Comparison of ENCODE assay signal across 16 cellular contexts in the genomic region with DNA sequence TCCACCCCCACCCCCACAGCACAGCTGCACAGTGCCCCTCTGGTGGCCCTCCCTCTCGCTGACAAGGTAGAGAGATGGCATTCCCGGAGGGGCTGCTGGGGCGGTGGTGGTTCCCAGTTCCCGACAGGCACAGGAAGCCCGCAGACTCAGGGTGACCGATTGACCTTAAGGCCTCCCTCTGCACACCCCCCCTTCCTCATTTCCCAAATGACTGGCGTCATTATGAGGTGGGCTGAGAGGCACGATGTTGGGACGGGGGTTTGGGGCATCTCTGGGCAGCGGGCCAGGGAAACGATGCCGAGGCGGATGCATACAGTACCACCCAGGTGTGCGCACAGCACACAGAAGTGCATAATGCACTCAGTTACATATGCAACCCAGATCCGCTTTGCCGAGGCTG. TPM values are rescaled to one million over a fixed set of nuclear protein-coding genes. Genes with fewer than 3 reads are reported as not detected.
DNase-seq lines count a peak whose midpoint lies in the region; ATAC-seq, FAIRE-seq and TF ChIP-seq lines count a peak whose summit lies in the region.
"Had no signal": no experiment of that assay in that cellular context is flagged by ENCODE, and none has a peak within 500 bp of the region (broad histone marks: within the 10 kb centered on the region; RNA-seq: fewer than 3 reads in every experiment).

No MANE protein-coding gene starts in this region.

- in situ Hi-C loops in K562 (cut with MboI) (no loop called here), HepG2 (cut with HindIII; ENCODE audit: extremely low pct_ligation_motif_present, low pct_unique_long_range_greater_than_20kb) (no loop called here), ACHN (cut with HindIII; ENCODE audit: low pct_ligation_motif_present, low pct_unique_long_range_greater_than_20kb, low sequenced_read_pairs) (no loop called here)

- H3K36me3 Mint-ChIP-seq in progenitor cell of endocrine pancreas (ENCODE audit: insufficient read depth), result peaks cover 2% of the 10 kb centered on the region

- FAIRE-seq in K562 (lab: Jason Lieb, UNC) (no peak), HepG2 (lab: Jason Lieb, UNC) (no peak)
- FAIRE-seq: RCC 7860 had no signal

- peaks cover 10% of the 10 kb centered on the region for H3K9me3 Mint-ChIP-seq in progenitor cell of endocrine pancreas (ENCODE audit: low read depth)

- H3K36me3 ChIP-seq in H7 (replicated peaks; ENCODE audit: control insufficient read depth, insufficient read depth, low read length) (no peaks in the 10 kb centered on the region), K562 (ENCODE audit: control insufficient read depth, insufficient read depth, low read length) (peaks cover 6% of the 10 kb centered on the region; the same call in 2 of the 3 replicates), HepG2 (replicated peaks in 1 of 2; ENCODE audit: control insufficient read depth in 1 of 2, insufficient read depth in 2 of 2, low read length in 2 of 2) (no peaks in the 10 kb centered on the region)

- CTCF ChIA-PET in K562 (lab: Yijun Ruan, JAX; ENCODE audit: low intra/inter-chr PET ratio), result no interaction called here
- CTCF ChIA-PET in HepG2 (lab: Yijun Ruan, JAX; ENCODE audit: low intra/inter-chr PET ratio, low total read pairs), result no interaction called here

- no peak overlapping the region for H3K4me3 ChIP-seq in H7 (ENCODE audit: insufficient read depth, low read depth, low read length)
- no peak overlapping the region for H3K4me3 ChIP-seq in K562
- no peak overlapping the region for H3K4me3 ChIP-seq in HepG2 (replicated peaks in 1 of 3; ENCODE audit: insufficient read depth in 1 of 3, low read depth in 2 of 3, low read length in 3 of 3)
- H3K4me3 ChIP-seq: MG63 had no signal

- no peaks in the 10 kb centered on the region for H3K9me3 ChIP-seq in K562 (replicated peaks; ENCODE audit: control insufficient read depth, insufficient read depth, low read depth, low read length)
- no peaks in the 10 kb centered on the region for H3K9me3 ChIP-seq in HepG2 (ENCODE audit: low read length)
- H3K9me3 ChIP-seq: MG63 had no signal

- intact Hi-C loops in K562 (cut with micrococcal nuclease), result no loop called here
- intact Hi-C loops in HepG2 (cut with micrococcal nuclease; ENCODE audit: unreplicated experiment), result no loop called here

- H4K20me1 ChIP-seq in K562 (replicated peaks; ENCODE audit: control insufficient read depth, insufficient read depth, low read length) (no peaks in the 10 kb centered on the region), HepG2 (ENCODE audit: insufficient read depth, low read length) (no peaks in the 10 kb centered on the region)

- H3K27me3 ChIP-seq in H7 (ENCODE audit: control insufficient read depth, insufficient read depth, low read length) (no peaks in the 10 kb centered on the region), K562 (ENCODE audit: control insufficient read depth in 2 of 2, insufficient read depth in 2 of 2, low read length in 2 of 2) (no peaks in the 10 kb centered on the region), HepG2 (ENCODE audit: control insufficient read depth in 1 of 2, insufficient read depth in 2 of 2, low read length in 2 of 2) (no peaks in the 10 kb centered on the region; a peak in 2 of 5 replicates)
- H3K27me3 ChIP-seq: MG63 had no signal

- TF ChIP-seq CTCF in K562 (IDR thresholded peaks at IDR 0.05 in 2 of 3, conservative IDR thresholded peaks at IDR 0.05 in 1 of 3; ENCODE audit: insufficient read depth in 2 of 3, low read depth in 1 of 3, low read length in 3 of 3), result no peak
- TF ChIP-seq CTCF in HepG2 (CRISPR knock-in tag; IDR thresholded peaks at IDR 0.05), result no peak
- TF ChIP-seq CTCF in progenitor cell of endocrine pancreas (IDR thresholded peaks at IDR 0.05; ENCODE audit: unreplicated experiment), result no peak

- BruUV-seq in K562 (replicated peaks; lab: Mats Ljungman, UMichigan) (no TSS peak), HepG2 (replicated peaks; lab: Mats Ljungman, UMichigan) (no TSS peak)

- TF ChIP-seq POLR2A in K562 (conservative IDR thresholded peaks at IDR 0.05) (no peak), HepG2 (IDR thresholded peaks at IDR 0.05; ENCODE audit: insufficient read depth in 1 of 2, low read depth in 2 of 2, low read length in 2 of 2) (no peak)

- peak overlapping the region; percentile 86; the same call in 1 of the 2 replicates for H2AFZ ChIP-seq in K562 (ENCODE audit: low read depth, low read length)
- H2AFZ ChIP-seq in HepG2 (ENCODE audit: low read length), result no peak overlapping the region
- H2AFZ ChIP-seq: GM23248 had no signal

- H3K4me2 ChIP-seq in K562 (ENCODE audit: insufficient read depth, low read length) (no peak overlapping the region), HepG2 (ENCODE audit: low read depth, low read length) (peak overlapping the region; percentile 47; the same call in 1 of the 2 replicates)
- H3K4me2 ChIP-seq: KMS-11 had no signal

- peak; percentile 33 for DNase-seq in H7
- DNase-seq in K562 (ENCODE audit: extremely low read depth in 1 of 4, low spot score in 3 of 4), result no peak
- DNase-seq in HepG2 (ENCODE audit: low spot score), result no peak
- no peak for DNase-seq in progenitor cell of endocrine pancreas (ENCODE audit: low spot score, unreplicated experiment)
- DNase-seq in ACHN, result no peak
- DNase-seq in activated naive CD4-positive, alpha-beta T cell (lab: John Stamatoyannopoulos, UW), result no peak
- DNase-seq: GM23248, MG63, NCI-H1105, NCI-H187, NCI-H82, SIG-M5 had no signal

- no peak overlapping the region for H3K9ac ChIP-seq in K562 (ENCODE audit: insufficient read depth in 1 of 2, low read depth in 2 of 2, low read length in 2 of 2)
- H3K9ac ChIP-seq in HepG2 (ENCODE audit: insufficient read depth, low read depth, low read length), result no peak overlapping the region
- H3K9ac ChIP-seq: KMS-11 had no signal

- H3K27me3 Mint-ChIP-seq in progenitor cell of endocrine pancreas, result no peaks in the 10 kb centered on the region

- no peak overlapping the region for H3K27ac ChIP-seq in K562 (ENCODE audit: extremely low read depth, low read depth, low read length)
- no peak overlapping the region for H3K27ac ChIP-seq in HepG2 (ENCODE audit: extremely low read length, insufficient read depth, low read length)
- H3K27ac ChIP-seq: KMS-11 had no signal

- TF ChIP-seq RAD21 in K562 (CRISPR knock-in tag; conservative IDR thresholded peaks at IDR 0.05 in 1 of 2, IDR thresholded peaks at IDR 0.05 in 1 of 2), result no peak
- no peak for TF ChIP-seq RAD21 in HepG2 (CRISPR knock-in tag; IDR thresholded peaks at IDR 0.05)

- no peaks in the 10 kb centered on the region for H3K9me1 ChIP-seq in K562 (ENCODE audit: control insufficient read depth, insufficient read depth, low read length)

- H3K27ac Mint-ChIP-seq in progenitor cell of endocrine pancreas, result no peak overlapping the region

- ATAC-seq in K562 (no peak), HepG2 (no peak), GM19397 (IDR thresholded peaks at IDR 0.05; ENCODE audit: unreplicated experiment) (no peak)

- H3K79me2 ChIP-seq in K562 (ENCODE audit: control insufficient read depth, insufficient read depth, low read length), result peaks cover 21% of the 10 kb centered on the region
- H3K79me2 ChIP-seq in HepG2 (ENCODE audit: insufficient read depth, low read length), result no peaks in the 10 kb centered on the region

- H3K4me3 Mint-ChIP-seq in progenitor cell of endocrine pancreas (ENCODE audit: low read depth), result no peak overlapping the region

- peaks cover 5% of the 10 kb centered on the region for H3K4me1 Mint-ChIP-seq in progenitor cell of endocrine pancreas (ENCODE audit: low read depth)

- TF ChIP-seq EP300 in K562 (IDR thresholded peaks at IDR 0.05; ENCODE audit: low read length) (no peak), HepG2 (IDR thresholded peaks at IDR 0.05; ENCODE audit: low read depth in 2 of 2, low read length in 2 of 2) (no peak), HepG2 (CRISPR knock-in tag; IDR thresholded peaks at IDR 0.05; ENCODE audit: borderline replicate concordance) (no peak)

- H3K4me1 ChIP-seq in K562 (replicated peaks in 1 of 2; ENCODE audit: control insufficient read depth in 2 of 2, insufficient read depth in 2 of 2, low read length in 2 of 2) (peaks cover 20 to 42% of the 10 kb centered on the region in 2 experiments; a peak in 4 of 5 replicates), HepG2 (ENCODE audit: insufficient read depth, low read length) (peaks cover 23% of the 10 kb centered on the region)

- POLR2A ChIA-PET in K562 (lab: Yijun Ruan, JAX) (no interaction called here), HepG2 (lab: Yijun Ruan, JAX) (no interaction called here)

- 80% methylated on average over 14 of the region's 16 CpGs for WGBS in K562 (ENCODE audit: insufficient coverage, low coverage, missing lambda C conversion rate)
- WGBS in HepG2 (ENCODE audit: low lambda C conversion rate), result no CpG with 5 or more reads among the region's 16 CpGs

RNA-seq across cellular contexts. Expression of a gene that starts 3.5 kb away (rescaled TPM):
- total RNA-seq in H7 (2014; rRNA removed; shearing (Covaris generic)), result 59.6 and 66.1 TPM in 2 replicates
- total RNA-seq in K562 (2011; cell fraction: chromatin; rRNA removed; ENCODE audit: low replicate concordance), result 280 and 965 TPM in 2 replicates
- total RNA-seq in K562 (2011; cell fraction: nucleolus; rRNA removed), result 1,302 and 2,067 TPM in 2 replicates
- 1,014 and 1,106 TPM in 2 replicates for total RNA-seq in K562 (2011; cell fraction: nucleoplasm; rRNA removed)
- 203 and 272 TPM in 2 replicates for total RNA-seq in K562 (2014; rRNA removed)
- total RNA-seq in K562 (2014; rRNA removed; fragmentation: Illumina TruSeq; extraction: Trizol), result 107 and 115 TPM in 2 replicates
- total RNA-seq in K562 (2015; rRNA removed; fragmentation: Illumina TruSeq; extraction: Trizol), result 187 and 190 TPM in 2 replicates
- 264 and 292 TPM in 2 replicates for total RNA-seq in K562 (2021)
- 436 and 513 TPM in 2 replicates for polyA plus RNA-seq in K562 (2011; rRNA removed)
- polyA plus RNA-seq in K562 (2011; cell fraction: cytosol; rRNA removed), result 819 and 2,428 TPM in 2 replicates
- 230 and 506 TPM in 2 replicates for polyA plus RNA-seq in K562 (2011; cell fraction: nucleus; rRNA removed)
- polyA plus RNA-seq in K562 (2012), result 447 and 511 TPM in 2 replicates
- polyA plus RNA-seq in K562 (2014; fragmentation: Illumina TruSeq; extraction: Trizol), result 273 and 317 TPM in 2 replicates
- polyA plus RNA-seq in K562 (2014; fragmentation: Nextera tagmentation; extraction: Ambion mirVana), result 100 to 1,000 TPM; 530 to 699 TPM
- 167 and 174 TPM in 2 replicates for polyA plus RNA-seq in K562 (2014; rRNA removed)
- polyA minus RNA-seq in K562 (2011; rRNA and poly(A)+ RNA removed), result 359 and 800 TPM in 2 replicates
- polyA minus RNA-seq in K562 (2011; cell fraction: cytosol; rRNA and poly(A)+ RNA removed), result 495 and 903 TPM in 2 replicates
- polyA minus RNA-seq in K562 (2011; cell fraction: nucleus; rRNA and poly(A)+ RNA removed), result 104 and 113 TPM in 2 replicates
- 8.2 and 12.3 TPM in 2 replicates for total RNA-seq in HepG2 (2016; rRNA removed; fragmentation: Illumina TruSeq; extraction: Trizol)
- total RNA-seq in HepG2 (2016; cell fraction: cytosol; rRNA removed; fragmentation: Illumina TruSeq; extraction: Trizol; ENCODE audit: low read depth), result 7.5 and 7.6 TPM in 2 replicates
- total RNA-seq in HepG2 (2016; cell fraction: insoluble cytoplasmic fraction; rRNA removed; fragmentation: Illumina TruSeq; extraction: Trizol), result 5.4 and 11.4 TPM in 2 replicates
- 6.6 and 6.7 TPM in 2 replicates for total RNA-seq in HepG2 (2016; cell fraction: membrane; rRNA removed; fragmentation: Illumina TruSeq; extraction: Trizol)
- total RNA-seq in HepG2 (2016; cell fraction: nucleus; rRNA removed; fragmentation: Illumina TruSeq; extraction: Trizol), result 13.9 and 15.2 TPM in 2 replicates
- polyA plus RNA-seq in HepG2 (2011; rRNA removed), result 45.8 and 51.0 TPM in 2 replicates
- 45.7 and 69.7 TPM in 2 replicates for polyA plus RNA-seq in HepG2 (2011; cell fraction: cytosol; rRNA removed)
- polyA plus RNA-seq in HepG2 (2011; cell fraction: nucleus; rRNA removed), result 15.0 and 23.0 TPM in 2 replicates
- polyA plus RNA-seq in HepG2 (2012), result 12.6 and 21.9 TPM in 2 replicates
- 20.5 and 24.5 TPM in 2 replicates for polyA plus RNA-seq in HepG2 (2016; cell fraction: cytosol; fragmentation: Illumina TruSeq; extraction: Trizol; ENCODE audit: low read depth)
- 16.0 and 16.1 TPM in 2 replicates for polyA plus RNA-seq in HepG2 (2016; cell fraction: insoluble cytoplasmic fraction; fragmentation: Illumina TruSeq; extraction: Trizol; ENCODE audit: low read depth)
- 15.8 and 15.9 TPM in 2 replicates for polyA plus RNA-seq in HepG2 (2016; cell fraction: membrane; fragmentation: Illumina TruSeq; extraction: Trizol; ENCODE audit: low read depth)
- polyA plus RNA-seq in HepG2 (2016; cell fraction: nucleus; fragmentation: Illumina TruSeq; extraction: Trizol; ENCODE audit: insufficient read depth, low read depth), result 41.3 and 42.2 TPM in 2 replicates
- polyA minus RNA-seq in HepG2 (2011; rRNA and poly(A)+ RNA removed; ENCODE audit: low replicate concordance), result 137 and 721 TPM in 2 replicates
- 29.7 and 39.0 TPM in 2 replicates for polyA minus RNA-seq in HepG2 (2011; cell fraction: cytosol; rRNA and poly(A)+ RNA removed)
- polyA minus RNA-seq in HepG2 (2011; cell fraction: nucleus; rRNA and poly(A)+ RNA removed), result 10.4 and 11.7 TPM in 2 replicates
- 29.1 and 33.0 TPM in 2 replicates for total RNA-seq in progenitor cell of endocrine pancreas

RNA-seq across cellular contexts. Expression of a gene that starts 17.7 kb away (rescaled TPM):
- total RNA-seq in H7 (2014; rRNA removed; shearing (Covaris generic)), result 34.4 and 38.2 TPM in 2 replicates
- total RNA-seq in K562 (2011; cell fraction: chromatin; rRNA removed; ENCODE audit: low replicate concordance), result 73.6 and 169 TPM in 2 replicates
- total RNA-seq in K562 (2011; cell fraction: nucleolus; rRNA removed), result 112 and 121 TPM in 2 replicates
- total RNA-seq in K562 (2011; cell fraction: nucleoplasm; rRNA removed), result 88.2 and 117 TPM in 2 replicates
- total RNA-seq in K562 (2014; rRNA removed), result 22.2 and 24.5 TPM in 2 replicates
- total RNA-seq in K562 (2014; rRNA removed; fragmentation: Illumina TruSeq; extraction: Trizol), result 21.4 and 22.1 TPM in 2 replicates
- total RNA-seq in K562 (2015; rRNA removed; fragmentation: Illumina TruSeq; extraction: Trizol), result 26.1 and 29.4 TPM in 2 replicates
- total RNA-seq in K562 (2021), result 67.7 and 70.0 TPM in 2 replicates
- polyA plus RNA-seq in K562 (2011; rRNA removed), result 43.0 and 57.6 TPM in 2 replicates
- polyA plus RNA-seq in K562 (2011; cell fraction: cytosol; rRNA removed), result 38.6 and 60.5 TPM in 2 replicates
- 132 and 195 TPM in 2 replicates for polyA plus RNA-seq in K562 (2011; cell fraction: nucleus; rRNA removed)
- 46.8 and 58.0 TPM in 2 replicates for polyA plus RNA-seq in K562 (2012)
- polyA plus RNA-seq in K562 (2014; fragmentation: Illumina TruSeq; extraction: Trizol), result 48.1 and 60.1 TPM in 2 replicates
- 1 to 10 TPM; 5.5 to 8.8 TPM for polyA plus RNA-seq in K562 (2014; fragmentation: Nextera tagmentation; extraction: Ambion mirVana)
- polyA plus RNA-seq in K562 (2014; rRNA removed), result 38.6 and 42.0 TPM in 2 replicates
- 50.5 and 58.7 TPM in 2 replicates for polyA minus RNA-seq in K562 (2011; rRNA and poly(A)+ RNA removed)
- polyA minus RNA-seq in K562 (2011; cell fraction: cytosol; rRNA and poly(A)+ RNA removed), result 33.5 and 38.0 TPM in 2 replicates
- 54.1 and 55.8 TPM in 2 replicates for polyA minus RNA-seq in K562 (2011; cell fraction: nucleus; rRNA and poly(A)+ RNA removed)
- 15.0 and 18.0 TPM in 2 replicates for total RNA-seq in HepG2 (2016; rRNA removed; fragmentation: Illumina TruSeq; extraction: Trizol)
- total RNA-seq in HepG2 (2016; cell fraction: cytosol; rRNA removed; fragmentation: Illumina TruSeq; extraction: Trizol; ENCODE audit: low read depth), result 13.7 and 15.0 TPM in 2 replicates
- 12.4 and 19.1 TPM in 2 replicates for total RNA-seq in HepG2 (2016; cell fraction: insoluble cytoplasmic fraction; rRNA removed; fragmentation: Illumina TruSeq; extraction: Trizol)
- 27.5 and 29.8 TPM in 2 replicates for total RNA-seq in HepG2 (2016; cell fraction: membrane; rRNA removed; fragmentation: Illumina TruSeq; extraction: Trizol)
- 17.5 and 21.2 TPM in 2 replicates for total RNA-seq in HepG2 (2016; cell fraction: nucleus; rRNA removed; fragmentation: Illumina TruSeq; extraction: Trizol)
- 33.1 and 37.3 TPM in 2 replicates for polyA plus RNA-seq in HepG2 (2011; rRNA removed)
- polyA plus RNA-seq in HepG2 (2011; cell fraction: cytosol; rRNA removed), result 14.7 and 19.5 TPM in 2 replicates
- polyA plus RNA-seq in HepG2 (2011; cell fraction: nucleus; rRNA removed), result 73.7 and 100 TPM in 2 replicates
- 21.8 and 22.3 TPM in 2 replicates for polyA plus RNA-seq in HepG2 (2012)
- polyA plus RNA-seq in HepG2 (2016; cell fraction: cytosol; fragmentation: Illumina TruSeq; extraction: Trizol; ENCODE audit: low read depth), result 22.7 and 24.3 TPM in 2 replicates
- 17.2 and 19.2 TPM in 2 replicates for polyA plus RNA-seq in HepG2 (2016; cell fraction: insoluble cytoplasmic fraction; fragmentation: Illumina TruSeq; extraction: Trizol; ENCODE audit: low read depth)
- 34.0 and 37.5 TPM in 2 replicates for polyA plus RNA-seq in HepG2 (2016; cell fraction: membrane; fragmentation: Illumina TruSeq; extraction: Trizol; ENCODE audit: low read depth)
- 48.7 and 51.3 TPM in 2 replicates for polyA plus RNA-seq in HepG2 (2016; cell fraction: nucleus; fragmentation: Illumina TruSeq; extraction: Trizol; ENCODE audit: insufficient read depth, low read depth)
- polyA minus RNA-seq in HepG2 (2011; rRNA and poly(A)+ RNA removed; ENCODE audit: low replicate concordance), result 42.0 and 212 TPM in 2 replicates
- polyA minus RNA-seq in HepG2 (2011; cell fraction: cytosol; rRNA and poly(A)+ RNA removed), result 14.2 and 23.2 TPM in 2 replicates
- polyA minus RNA-seq in HepG2 (2011; cell fraction: nucleus; rRNA and poly(A)+ RNA removed), result 24.6 and 28.8 TPM in 2 replicates
- 76.8 and 77.7 TPM in 2 replicates for total RNA-seq in progenitor cell of endocrine pancreas

RNA-seq across cellular contexts. Expression of a gene that starts 41.0 kb away (rescaled TPM):
- 0.81 and 2.1 TPM in 2 replicates for total RNA-seq in H7 (2014; rRNA removed; shearing (Covaris generic))
- total RNA-seq in K562 (2011; cell fraction: chromatin; rRNA removed; ENCODE audit: low replicate concordance), result 0.88 and 1.1 TPM in 2 replicates
- total RNA-seq in K562 (2011; cell fraction: nucleolus; rRNA removed), result 0.26 TPM in 1 of 2 replicates, not detected in the other
- 0.66 TPM in 1 of 2 replicates, not detected in the other for total RNA-seq in K562 (2011; cell fraction: nucleoplasm; rRNA removed)
- total RNA-seq in K562 (2014; rRNA removed) (0.18 TPM in 1 of 2 replicates, not detected in the other), K562 (2014; rRNA removed; fragmentation: Illumina TruSeq; extraction: Trizol) (0.10 and 0.15 TPM in 2 replicates), K562 (2015; rRNA removed; fragmentation: Illumina TruSeq; extraction: Trizol) (not detected in 2 replicates), K562 (2021) (0.24 and 0.38 TPM in 2 replicates), HepG2 (2016; rRNA removed; fragmentation: Illumina TruSeq; extraction: Trizol) (not detected in 2 replicates), progenitor cell of endocrine pancreas (5.3 and 6.7 TPM in 2 replicates)
- polyA plus RNA-seq in K562 (2011; rRNA removed) (0.01 and 0.12 TPM in 2 replicates), K562 (2014; fragmentation: Illumina TruSeq; extraction: Trizol) (0.14 and 0.28 TPM in 2 replicates), K562 (2014; fragmentation: Nextera tagmentation; extraction: Ambion mirVana) (under 1 TPM in 1 of 2 experiments, not detected in 1; 0.07 TPM), K562 (2014; rRNA removed) (0.24 TPM in 1 of 2 replicates, not detected in the other), HepG2 (2011; rRNA removed) (not detected in 2 replicates)
- 0.10 and 0.15 TPM in 2 replicates for polyA plus RNA-seq in K562 (2011; cell fraction: cytosol; rRNA removed)
- 0.18 and 0.42 TPM in 2 replicates for polyA plus RNA-seq in K562 (2011; cell fraction: nucleus; rRNA removed)
- polyA plus RNA-seq in K562 (2012), result 0.30 and 0.66 TPM in 2 replicates
- 0.09 and 1.2 TPM in 2 replicates for polyA minus RNA-seq in K562 (2011; rRNA and poly(A)+ RNA removed)
- 0.36 and 1.2 TPM in 2 replicates for polyA minus RNA-seq in K562 (2011; cell fraction: cytosol; rRNA and poly(A)+ RNA removed)
- polyA minus RNA-seq in K562 (2011; cell fraction: nucleus; rRNA and poly(A)+ RNA removed), result 0.13 and 0.22 TPM in 2 replicates
- not detected in 2 replicates for total RNA-seq in HepG2 (2016; cell fraction: cytosol; rRNA removed; fragmentation: Illumina TruSeq; extraction: Trizol; ENCODE audit: low read depth)
- not detected in 2 replicates for total RNA-seq in HepG2 (2016; cell fraction: insoluble cytoplasmic fraction; rRNA removed; fragmentation: Illumina TruSeq; extraction: Trizol)
- total RNA-seq in HepG2 (2016; cell fraction: membrane; rRNA removed; fragmentation: Illumina TruSeq; extraction: Trizol), result not detected in 2 replicates
- total RNA-seq in HepG2 (2016; cell fraction: nucleus; rRNA removed; fragmentation: Illumina TruSeq; extraction: Trizol), result not detected in 2 replicates
- not detected in 2 replicates for polyA plus RNA-seq in HepG2 (2011; cell fraction: cytosol; rRNA removed)
- polyA plus RNA-seq in HepG2 (2011; cell fraction: nucleus; rRNA removed), result not detected in 2 replicates
- not detected in 2 replicates for polyA plus RNA-seq in HepG2 (2012)
- 0.03 and 0.14 TPM in 2 replicates for polyA plus RNA-seq in HepG2 (2016; cell fraction: cytosol; fragmentation: Illumina TruSeq; extraction: Trizol; ENCODE audit: low read depth)
- not detected in 2 replicates for polyA plus RNA-seq in HepG2 (2016; cell fraction: insoluble cytoplasmic fraction; fragmentation: Illumina TruSeq; extraction: Trizol; ENCODE audit: low read depth)
- 0.08 and 0.29 TPM in 2 replicates for polyA plus RNA-seq in HepG2 (2016; cell fraction: membrane; fragmentation: Illumina TruSeq; extraction: Trizol; ENCODE audit: low read depth)
- not detected in 2 replicates for polyA plus RNA-seq in HepG2 (2016; cell fraction: nucleus; fragmentation: Illumina TruSeq; extraction: Trizol; ENCODE audit: insufficient read depth, low read depth)
- 0.07 TPM in 1 of 2 replicates, not detected in the other for polyA minus RNA-seq in HepG2 (2011; rRNA and poly(A)+ RNA removed; ENCODE audit: low replicate concordance)
- not detected in 2 replicates for polyA minus RNA-seq in HepG2 (2011; cell fraction: cytosol; rRNA and poly(A)+ RNA removed)
- polyA minus RNA-seq in HepG2 (2011; cell fraction: nucleus; rRNA and poly(A)+ RNA removed), result not detected in 2 replicates
- total RNA-seq: GM23248, NCI-H460 had no signal

RNA-seq across cellular contexts. Expression of a gene that starts 51.0 kb away (rescaled TPM):
- 5.5 and 6.0 TPM in 2 replicates for total RNA-seq in H7 (2014; rRNA removed; shearing (Covaris generic))
- 0.92 and 1.3 TPM in 2 replicates for total RNA-seq in K562 (2011; cell fraction: chromatin; rRNA removed; ENCODE audit: low replicate concordance)
- 0.53 and 0.67 TPM in 2 replicates for total RNA-seq in K562 (2011; cell fraction: nucleolus; rRNA removed)
- 1.1 and 1.2 TPM in 2 replicates for total RNA-seq in K562 (2011; cell fraction: nucleoplasm; rRNA removed)
- 0.41 and 2.1 TPM in 2 replicates for total RNA-seq in K562 (2014; rRNA removed)
- 0.26 and 0.55 TPM in 2 replicates for total RNA-seq in K562 (2014; rRNA removed; fragmentation: Illumina TruSeq; extraction: Trizol)
- 1.1 and 1.5 TPM in 2 replicates for total RNA-seq in K562 (2015; rRNA removed; fragmentation: Illumina TruSeq; extraction: Trizol)
- 0.89 and 2.0 TPM in 2 replicates for total RNA-seq in K562 (2021)
- polyA plus RNA-seq in K562 (2011; rRNA removed), result 0.28 and 0.93 TPM in 2 replicates
- polyA plus RNA-seq in K562 (2011; cell fraction: cytosol; rRNA removed), result 0.72 and 0.88 TPM in 2 replicates
- polyA plus RNA-seq in K562 (2011; cell fraction: nucleus; rRNA removed), result 0.68 and 0.97 TPM in 2 replicates
- polyA plus RNA-seq in K562 (2012), result 2.0 and 5.5 TPM in 2 replicates
- 0.79 and 1.2 TPM in 2 replicates for polyA plus RNA-seq in K562 (2014; fragmentation: Illumina TruSeq; extraction: Trizol)
- polyA plus RNA-seq in K562 (2014; fragmentation: Nextera tagmentation; extraction: Ambion mirVana), result under 1 TPM; 0.18 to 0.28 TPM
- polyA plus RNA-seq in K562 (2014; rRNA removed), result 1.2 and 2.0 TPM in 2 replicates
- polyA minus RNA-seq in K562 (2011; rRNA and poly(A)+ RNA removed), result 0.07 and 0.09 TPM in 2 replicates
- polyA minus RNA-seq in K562 (2011; cell fraction: cytosol; rRNA and poly(A)+ RNA removed), result 0.48 TPM in 1 of 2 replicates, not detected in the other
- 0.27 and 0.56 TPM in 2 replicates for polyA minus RNA-seq in K562 (2011; cell fraction: nucleus; rRNA and poly(A)+ RNA removed)
- total RNA-seq in HepG2 (2016; rRNA removed; fragmentation: Illumina TruSeq; extraction: Trizol), result not detected in 2 replicates
- not detected in 2 replicates for total RNA-seq in HepG2 (2016; cell fraction: cytosol; rRNA removed; fragmentation: Illumina TruSeq; extraction: Trizol; ENCODE audit: low read depth)
- not detected in 2 replicates for total RNA-seq in HepG2 (2016; cell fraction: insoluble cytoplasmic fraction; rRNA removed; fragmentation: Illumina TruSeq; extraction: Trizol)
- total RNA-seq in HepG2 (2016; cell fraction: membrane; rRNA removed; fragmentation: Illumina TruSeq; extraction: Trizol), result not detected in 2 replicates
- total RNA-seq in HepG2 (2016; cell fraction: nucleus; rRNA removed; fragmentation: Illumina TruSeq; extraction: Trizol), result 0.31 TPM in 1 of 2 replicates, not detected in the other
- polyA plus RNA-seq in HepG2 (2011; rRNA removed), result 0.01 TPM in 1 of 2 replicates, not detected in the other
- polyA plus RNA-seq in HepG2 (2011; cell fraction: cytosol; rRNA removed), result not detected in 2 replicates
- polyA plus RNA-seq in HepG2 (2011; cell fraction: nucleus; rRNA removed), result 0.03 and 0.11 TPM in 2 replicates
- 0.09 TPM in 1 of 2 replicates, not detected in the other for polyA plus RNA-seq in HepG2 (2012)
- polyA plus RNA-seq in HepG2 (2016; cell fraction: cytosol; fragmentation: Illumina TruSeq; extraction: Trizol; ENCODE audit: low read depth), result not detected in 2 replicates
- not detected in 2 replicates for polyA plus RNA-seq in HepG2 (2016; cell fraction: insoluble cytoplasmic fraction; fragmentation: Illumina TruSeq; extraction: Trizol; ENCODE audit: low read depth)
- polyA plus RNA-seq in HepG2 (2016; cell fraction: membrane; fragmentation: Illumina TruSeq; extraction: Trizol; ENCODE audit: low read depth), result not detected in 2 replicates
- not detected in 2 replicates for polyA plus RNA-seq in HepG2 (2016; cell fraction: nucleus; fragmentation: Illumina TruSeq; extraction: Trizol; ENCODE audit: insufficient read depth, low read depth)
- polyA minus RNA-seq in HepG2 (2011; rRNA and poly(A)+ RNA removed; ENCODE audit: low replicate concordance), result 0.34 and 0.77 TPM in 2 replicates
- polyA minus RNA-seq in HepG2 (2011; cell fraction: cytosol; rRNA and poly(A)+ RNA removed), result not detected in 2 replicates
- polyA minus RNA-seq in HepG2 (2011; cell fraction: nucleus; rRNA and poly(A)+ RNA removed), result 0.13 TPM in 1 of 2 replicates, not detected in the other
- total RNA-seq in progenitor cell of endocrine pancreas, result 0.69 and 0.93 TPM in 2 replicates
- total RNA-seq: GM23248 had no signal
- polyA plus RNA-seq: GM23248 had no signal
